ENCODE assay signal across 9 cellular contexts in genomic region chr6:62891065-62891647, GRCh38.
DNase-seq lines count a peak whose midpoint lies in the region; ATAC-seq, FAIRE-seq and TF ChIP-seq lines count a peak whose summit lies in the region.
"Had no signal": no experiment of that assay in that cellular context is flagged by ENCODE, and none has a peak within 500 bp of the region (broad histone marks: within the 10 kb centered on the region; RNA-seq: fewer than 3 reads in every experiment).

No MANE protein-coding gene starts in this region.

- CTCF ChIA-PET in PC-3 (lab: Charles Lee): no interaction called here
- CTCF ChIA-PET in CD4-positive, alpha-beta memory T cell (lab: Charles Lee; ENCODE audit: partially characterized antibody): no interaction called here

- H2AFZ ChIP-seq in PC-3 (ENCODE audit: low read length): no peak overlapping the region

- no peaks in the 10 kb centered on the region for H3K9me2 ChIP-seq in PC-3 (replicated peaks; ENCODE audit: low read length)

- H3K79me2 ChIP-seq in PC-3 (ENCODE audit: low read length): no peaks in the 10 kb centered on the region

- H3K27ac ChIP-seq in cardiac muscle cell (no peak overlapping the region), PC-3 (ENCODE audit: low read length) (no peak overlapping the region), foreskin keratinocyte (no peak overlapping the region), prostate gland (no peak overlapping the region)
- H3K27ac ChIP-seq in CD4-positive, alpha-beta memory T cell (ENCODE audit: low read depth, low read length): no peak overlapping the region

- no peak for ATAC-seq in Right ventricle myocardium superior (ENCODE audit: poor library complexity)
- no peak for ATAC-seq in PC-3
- no peak for ATAC-seq in foreskin keratinocyte

- DNase-seq in cardiac muscle cell (ENCODE audit: low read depth in 1 of 2, low spot score in 1 of 2) (peak in 1 of 2 donors; percentile 41), Right ventricle myocardium superior (no peak), PC-3 (peak; percentile 25), foreskin keratinocyte (no peak), prostate gland (ENCODE audit: low spot score) (no peak), GM19239 (ENCODE audit: insufficient read length, low spot score) (no peak)
- no peak for DNase-seq in activated naive CD8-positive, alpha-beta T cell treated with anti-CD3 and anti-CD28 coated beads for 36 hours
- no peak for DNase-seq in CD4-positive, alpha-beta memory T cell
- DNase-seq: NCI-H1092 treated with DMSO at 0.1 percent for 48 hours had no signal

- H3K9me3 Mint-ChIP-seq in activated naive CD8-positive, alpha-beta T cell treated with anti-CD3 and anti-CD28 coated beads for 36 hours: peaks cover 3% of the 10 kb centered on the region
- peaks cover 0 to 4% (median under 1%) of the 10 kb centered on the region in 8 donors for H3K9me3 Mint-ChIP-seq in CD4-positive, alpha-beta memory T cell

- POLR2A ChIA-PET in PC-3 (lab: Charles Lee; ENCODE audit: unreplicated experiment): no interaction called here
- POLR2A ChIA-PET in CD4-positive, alpha-beta memory T cell (lab: Charles Lee; ENCODE audit: partially characterized antibody): no interaction called here

- BruUV-seq in PC-3 (replicated peaks; lab: Mats Ljungman, UMichigan): no TSS peak

- no peak overlapping the region for H3K4me3 Mint-ChIP-seq in activated naive CD8-positive, alpha-beta T cell treated with anti-CD3 and anti-CD28 coated beads for 36 hours
- no peak overlapping the region for H3K4me3 Mint-ChIP-seq in CD4-positive, alpha-beta memory T cell

- TF ChIP-seq POLR2A in prostate gland (IDR thresholded peaks at IDR 0.05): no peak

- H3K4me1 Mint-ChIP-seq in activated naive CD8-positive, alpha-beta T cell treated with anti-CD3 and anti-CD28 coated beads for 36 hours: no peaks in the 10 kb centered on the region
- no peaks in the 10 kb centered on the region for H3K4me1 Mint-ChIP-seq in CD4-positive, alpha-beta memory T cell

- H3K4me1 ChIP-seq in cardiac muscle cell (ENCODE audit: low read depth) (no peaks in the 10 kb centered on the region), PC-3 (ENCODE audit: insufficient read depth, low read length) (no peaks in the 10 kb centered on the region), foreskin keratinocyte (no peaks in the 10 kb centered on the region), prostate gland (replicated peaks) (no peaks in the 10 kb centered on the region)
- no peaks in the 10 kb centered on the region for H3K4me1 ChIP-seq in CD4-positive, alpha-beta memory T cell (ENCODE audit: insufficient read depth, low read length)

- H3K36me3 Mint-ChIP-seq in activated naive CD8-positive, alpha-beta T cell treated with anti-CD3 and anti-CD28 coated beads for 36 hours: no peaks in the 10 kb centered on the region
- no peaks in the 10 kb centered on the region for H3K36me3 Mint-ChIP-seq in CD4-positive, alpha-beta memory T cell

- no peak overlapping the region for H3K27ac Mint-ChIP-seq in activated naive CD8-positive, alpha-beta T cell treated with anti-CD3 and anti-CD28 coated beads for 36 hours
- no peak overlapping the region for H3K27ac Mint-ChIP-seq in CD4-positive, alpha-beta memory T cell

- no peaks in the 10 kb centered on the region for H3F3A ChIP-seq in PC-3 (ENCODE audit: low read length, unreplicated experiment)

- FAIRE-seq in GM19239 (lab: Jason Lieb, UNC): no peak

- H3K4me2 ChIP-seq in PC-3 (ENCODE audit: low read length): no peak overlapping the region

- H3K4me3 ChIP-seq in cardiac muscle cell (no peak overlapping the region), PC-3 (ENCODE audit: low read length) (no peak overlapping the region), prostate gland (no peak overlapping the region)
- H3K4me3 ChIP-seq in CD4-positive, alpha-beta memory T cell (ENCODE audit: low read length in 2 of 2): no peak overlapping the region

- H3K27me3 Mint-ChIP-seq in activated naive CD8-positive, alpha-beta T cell treated with anti-CD3 and anti-CD28 coated beads for 36 hours: no peaks in the 10 kb centered on the region
- H3K27me3 Mint-ChIP-seq in CD4-positive, alpha-beta memory T cell: no peaks in the 10 kb centered on the region

- intact Hi-C loops in Right ventricle myocardium superior (cut with DNase I): no loop called here
- intact Hi-C loops in PC-3 (cut with micrococcal nuclease): loop anchor here (5.0 to 10.0 kb wide), 2 partner anchors 144 to 384 kb away; no protein-coding TSS in a partner anchor
- intact Hi-C loops in prostate gland (cut with DNase I): no loop called here
- intact Hi-C loops in CD4-positive, alpha-beta memory T cell (cut with micrococcal nuclease): no loop called here

- H3K9me3 ChIP-seq in cardiac muscle cell (ENCODE audit: low read depth) (no peaks in the 10 kb centered on the region), PC-3 (ENCODE audit: low read length) (no peaks in the 10 kb centered on the region), prostate gland (no peaks in the 10 kb centered on the region)
- H3K9me3 ChIP-seq in CD4-positive, alpha-beta memory T cell (ENCODE audit: control insufficient read depth in 1 of 2, low read length in 2 of 2): no peaks in the 10 kb centered on the region

- WGBS in prostate gland: 48% methylated on average over 2 of the region's 2 CpGs

- no peaks in the 10 kb centered on the region for H4K20me1 ChIP-seq in PC-3 (ENCODE audit: low read length)

- TF ChIP-seq CTCF in cardiac muscle cell (IDR thresholded peaks at IDR 0.05; ENCODE audit: low read depth, low read length) (peak; percentile 5), PC-3 (conservative IDR thresholded peaks at IDR 0.05; ENCODE audit: low read depth, low read length) (peak; percentile 52), foreskin keratinocyte (conservative IDR thresholded peaks at IDR 0.05) (peak; percentile 53), prostate gland (IDR thresholded peaks at IDR 0.05) (peak in 1 of 4 experiments; percentile 43)

- H3K9ac ChIP-seq in PC-3 (ENCODE audit: low read length): no peak overlapping the region

- H3K36me3 ChIP-seq in cardiac muscle cell (no peaks in the 10 kb centered on the region), PC-3 (ENCODE audit: low read depth, low read length) (no peaks in the 10 kb centered on the region), prostate gland (no peaks in the 10 kb centered on the region)
- H3K36me3 ChIP-seq in CD4-positive, alpha-beta memory T cell (ENCODE audit: insufficient read depth, low read length): no peaks in the 10 kb centered on the region

- H3K27me3 ChIP-seq in cardiac muscle cell (no peaks in the 10 kb centered on the region), PC-3 (ENCODE audit: low read length) (peaks cover 7% of the 10 kb centered on the region; the same call in 1 of the 2 replicates), foreskin keratinocyte (no peaks in the 10 kb centered on the region), prostate gland (replicated peaks; ENCODE audit: insufficient read depth) (no peaks in the 10 kb centered on the region)
- no peaks in the 10 kb centered on the region for H3K27me3 ChIP-seq in CD4-positive, alpha-beta memory T cell (ENCODE audit: insufficient read depth, low read length)
